In genomic region chr11:235180-235997, GRCh38 we compare ENCODE assay signal across 7 cellular contexts. TPM values are rescaled to one million over a fixed set of nuclear protein-coding genes. Genes with fewer than 3 reads are reported as not detected.
DNase-seq lines count a peak whose midpoint lies in the region; ATAC-seq and TF ChIP-seq lines count a peak whose summit lies in the region.
"Had no signal": no experiment of that assay in that cellular context is flagged by ENCODE, and none has a peak within 500 bp of the region (broad histone marks: within the 10 kb centered on the region; RNA-seq: fewer than 3 reads in every experiment).

No MANE protein-coding gene starts in this region.

- peaks cover 5% of the 10 kb centered on the region for H3K36me3 Mint-ChIP-seq in GM23338 (ENCODE audit: low read depth)

- intact Hi-C loops in heart right ventricle (cut with DNase I) = loop anchor here in 1 of 10 donors (5.0 kb wide), 1 partner anchor 272 kb away; the partner anchor contains the start of gene RNH1

- DNase-seq in GM23338 (ENCODE audit: low spot score) (no peak), heart right ventricle (no peak), AML-193 (lab: John Stamatoyannopoulos, UW) (no peak), occipital lobe (lab: John Stamatoyannopoulos, UW) (no peak)
- DNase-seq in stimulated activated CD8-positive, alpha-beta memory T cell treated with anti-CD3 and anti-CD28 coated beads, Interleukin-7, amount 100 ng/mL, for 4 hours (ENCODE audit: low read depth in 2 of 2) = peak; percentile 60 to 71

- ATAC-seq in GM23338 (no peak), heart right ventricle (peak in 5 of 8 donors; percentile 1 to 4 (median 1))

- no peaks in the 10 kb centered on the region for H3K9me2 ChIP-seq in GM23338 (ENCODE audit: insufficient read depth)

- H3K36me3 ChIP-seq in GM23338 (ENCODE audit: insufficient read depth) (0 out of 2 replicates have a peak, but pooled peaks cover 5% of the 10 kb centered on the region), heart right ventricle (peaks cover 0 to 39% (median 2%) of the 10 kb centered on the region in 9 donors)

- H3K4me1 ChIP-seq in GM23338 (ENCODE audit: insufficient read depth) = peaks cover 10% of the 10 kb centered on the region
- peaks cover 0 to 33% (median 25%) of the 10 kb centered on the region in 9 donors for H3K4me1 ChIP-seq in heart right ventricle

- H3K9me3 Mint-ChIP-seq in GM23338 = no peaks in the 10 kb centered on the region

- no peaks in the 10 kb centered on the region for H3K9me3 ChIP-seq in heart right ventricle

- peak overlapping the region; percentile 92 for H3K4me2 ChIP-seq in GM23338

- peaks cover 15% of the 10 kb centered on the region for H4K20me1 ChIP-seq in GM23338 (replicated peaks; ENCODE audit: insufficient read depth)

- H3K4me3 ChIP-seq in GM23338 (peak overlapping the region; percentile 88), heart right ventricle (peak overlapping the region; percentile 76 to 98 (median 90))

- peaks cover 5% of the 10 kb centered on the region for H3K27me3 Mint-ChIP-seq in GM23338 (ENCODE audit: insufficient read depth, low read depth, poor library complexity)

- H3K4me1 Mint-ChIP-seq in GM23338 = 0 out of 3 replicates have a peak, but pooled peaks cover 4% of the 10 kb centered on the region

- peaks cover 26% of the 10 kb centered on the region for H3K79me2 ChIP-seq in GM23338 (replicated peaks; ENCODE audit: insufficient read depth)

- H3K27me3 ChIP-seq in GM23338 (ENCODE audit: insufficient read depth) (no peaks in the 10 kb centered on the region), heart right ventricle (no peaks in the 10 kb centered on the region)

- TF ChIP-seq CTCF in GM23338 (conservative IDR thresholded peaks at IDR 0.05; ENCODE audit: low read depth in 2 of 2) = no peak
- no peak for TF ChIP-seq CTCF in VCaP (conservative IDR thresholded peaks at IDR 0.05)
- TF ChIP-seq CTCF in heart right ventricle (IDR thresholded peaks at IDR 0.05) = no peak

- H2AFZ ChIP-seq in GM23338 = peak overlapping the region; percentile 94

- H3K4me3 Mint-ChIP-seq in GM23338 = peak overlapping the region; percentile 93

- H3K27ac ChIP-seq in GM23338 (ENCODE audit: low read depth) (no peak overlapping the region), VCaP (peak overlapping the region; percentile 89), heart right ventricle (peak overlapping the region; percentile 86 to 98 (median 94))

- peaks cover 11% of the 10 kb centered on the region; the same call in 1 of the 2 replicates for H3F3A ChIP-seq in GM23338 (replicated peaks; ENCODE audit: low read depth)

- 34 to 35% methylated on average over 21 of the region's 21 CpGs for WGBS in heart right ventricle, 2 donors

- 0 out of 2 replicates have a peak overlapping the region, but pooled peaks have one; percentile 13 for H3K27ac Mint-ChIP-seq in GM23338

TF ChIP-seq in GM23338, 12 proteins besides CTCF, POLR2A, EP300 and RAD21:
- no peak for TF ChIP-seq ZNF114 (CRISPR knock-in tag; IDR thresholded peaks at IDR 0.05)
- TF ChIP-seq EZH2 (IDR thresholded peaks at IDR 0.05; ENCODE audit: low read depth, unreplicated experiment) = no peak
- TF ChIP-seq ZNF462 (CRISPR knock-in tag; IDR thresholded peaks at IDR 0.05) = no peak
- no peak for TF ChIP-seq ETS1 (IDR thresholded peaks at IDR 0.05)
- TF ChIP-seq POLR2AphosphoS5 (IDR thresholded peaks at IDR 0.05; ENCODE audit: low read depth) = no peak
- TF ChIP-seq NANOG (IDR thresholded peaks at IDR 0.05; ENCODE audit: borderline replicate concordance) = no peak

RNA-seq across cellular contexts. Expression of gene SIRT3, which starts 0.8 kb away (rescaled TPM):
- total RNA-seq in GM23338 (2014; rRNA removed; shearing (Covaris generic)) = 5.2 and 7.0 TPM in 2 replicates
- polyA plus RNA-seq in GM23338 (2016; fragmentation: Nextera tagmentation; extraction: Ambion mirVana) (8.9 and 11.4 TPM in 2 replicates), heart right ventricle (10 to 100 TPM; 18.5 to 23.3 TPM)
- total RNA-seq in heart right ventricle (10 to 100 TPM; 33.1 to 50.2 (median 35.5) TPM), occipital lobe (11.1 TPM)

RNA-seq across cellular contexts. Expression of gene PSMD13, which starts 1.4 kb away (rescaled TPM):
- 99.9 and 111 TPM in 2 replicates for total RNA-seq in GM23338 (2014; rRNA removed; shearing (Covaris generic))
- polyA plus RNA-seq in GM23338 (2016; fragmentation: Nextera tagmentation; extraction: Ambion mirVana) (114 and 116 TPM in 2 replicates), heart right ventricle (100 to 1,000 TPM; 129 to 163 TPM)
- total RNA-seq in heart right ventricle (100 to 1,000 TPM in 3 of 10 donors, 10 to 100 TPM in 7; 78.7 to 110 (median 90.4) TPM), occipital lobe (80.3 TPM)

RNA-seq across cellular contexts. Expression of gene RIC8A, which starts 27.9 kb away (rescaled TPM):
- total RNA-seq in GM23338 (2014; rRNA removed; shearing (Covaris generic)) = 65.5 and 81.3 TPM in 2 replicates
- polyA plus RNA-seq in GM23338 (2016; fragmentation: Nextera tagmentation; extraction: Ambion mirVana) (23.6 and 27.3 TPM in 2 replicates), heart right ventricle (10 to 100 TPM; 38.6 to 76.4 TPM)
- total RNA-seq in heart right ventricle (10 to 100 TPM; 38.4 to 82.1 (median 59.5) TPM), occipital lobe (91.7 TPM)

RNA-seq across cellular contexts. Expression of gene BET1L, which starts 28.2 kb away (rescaled TPM):
- 19.5 and 20.5 TPM in 2 replicates for total RNA-seq in GM23338 (2014; rRNA removed; shearing (Covaris generic))
- polyA plus RNA-seq in GM23338 (2016; fragmentation: Nextera tagmentation; extraction: Ambion mirVana) (15.2 and 22.8 TPM in 2 replicates), heart right ventricle (10 to 100 TPM; 12.4 to 23.5 TPM)
- total RNA-seq in heart right ventricle (10 to 100 TPM; 18.7 to 32.0 (median 20.7) TPM), occipital lobe (5.3 TPM)

RNA-seq across cellular contexts. Expression of gene SCGB1C1, which starts 42.5 kb away (rescaled TPM):
- total RNA-seq in GM23338 (2014; rRNA removed; shearing (Covaris generic)) = not detected in 2 replicates
- not detected in 2 replicates for polyA plus RNA-seq in GM23338 (2016; fragmentation: Nextera tagmentation; extraction: Ambion mirVana)
- total RNA-seq in heart right ventricle = not detected
- polyA plus RNA-seq in heart right ventricle = not detected
- total RNA-seq in occipital lobe = not detected
- total RNA-seq: pulmonary artery endothelial cell had no signal

Comparison
In these comparisons a context has a peak if more than half of its experiments do, and no peak if none do; other contexts are left out.
1. DNase-seq: peak in stimulated activated CD8-positive, alpha-beta memory T cell treated with anti-CD3 and anti-CD28 coated beads, Interleukin-7, amount 100 ng/mL, for 4 hours (2 of 2); none in GM23338 (single experiment), heart right ventricle (0 of 2), AML-193 (0 of 2) and occipital lobe (single experiment).